19 cellular contexts compared by ENCODE assay signal in genomic region chr11:131592152-131592551, GRCh38.
"Had no signal": no experiment of that assay in that cellular context is flagged by ENCODE, and none has a peak within 500 bp of the region (broad histone marks: within the 10 kb centered on the region; RNA-seq: fewer than 3 reads in every experiment).

No MANE protein-coding gene starts in this region.

- ATAC-seq: HepG2, SK-N-SH treated with all-trans-retinoic acid at 6 μM for 48 hours had no signal

- DNase-seq: IMR-90, Karpas-422, KG1, MM.1S, NCI-H1092 treated with DMSO at 0.1 percent for 48 hours, NCI-H1436, NCI-H187, NCI-H2029, NCI-H2081 treated with DMSO at 0.1 percent for 48 hours, NCI-H2171, NCI-H226, NCI-H446, NCI-H510A, NCI-H524 treated with DMSO at 0.1 percent for 48 hours, NCI-H774, Right ventricle myocardium superior, RPMI8226 had no signal
